In the genomic region with DNA sequence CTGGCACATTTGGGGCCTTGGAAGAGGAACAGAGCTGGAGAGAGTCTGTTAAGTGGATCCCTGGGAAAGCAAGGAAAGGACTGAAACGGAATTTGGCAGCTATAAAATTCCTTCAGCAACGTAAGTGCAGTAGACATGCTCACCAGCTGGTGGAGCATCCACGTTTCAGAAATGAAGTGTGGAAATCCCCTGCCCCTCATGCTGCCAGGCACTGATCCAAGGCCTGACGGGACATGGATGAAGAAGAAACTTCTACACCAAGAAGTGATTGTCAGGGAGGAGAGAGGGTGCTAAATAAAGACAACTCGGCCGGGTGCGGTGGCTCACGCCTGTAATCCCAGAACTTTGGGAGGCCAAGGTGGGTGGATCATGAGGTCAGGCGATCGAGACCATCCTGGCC, we compare ENCODE assay signal across 12 cellular contexts.
A peak's percentile ranks its signal among the peaks of the same experiment; 100 is the strongest.
DNase-seq lines count a peak whose midpoint lies in the region; ATAC-seq and TF ChIP-seq lines count a peak whose summit lies in the region.
"Had no signal": no experiment of that assay in that cellular context is flagged by ENCODE, and none has a peak within 500 bp of the region (broad histone marks: within the 10 kb centered on the region; RNA-seq: fewer than 3 reads in every experiment).

No MANE protein-coding gene starts in this region.

- ATAC-seq in SK-N-SH treated with all-trans-retinoic acid at 6 μM for 48 hours = no peak
- peak; percentile 10 for ATAC-seq in upper lobe of right lung
- no peak for ATAC-seq in HG03342 (IDR thresholded peaks at IDR 0.05; ENCODE audit: unreplicated experiment)
- no peak for ATAC-seq in GM21360 (IDR thresholded peaks at IDR 0.05; ENCODE audit: unreplicated experiment)
- ATAC-seq: lower lobe of right lung had no signal

- TF ChIP-seq CTCF in SK-N-SH (IDR thresholded peaks at IDR 0.05) = no peak
- TF ChIP-seq CTCF in epithelial cell of esophagus (IDR thresholded peaks at IDR 0.05; ENCODE audit: insufficient read depth, low read depth, low read length, missing control alignments) = peak; percentile 34
- peak; percentile 21 for TF ChIP-seq CTCF in upper lobe of right lung (IDR thresholded peaks at IDR 0.05)

- no peaks in the 10 kb centered on the region for H4K20me1 ChIP-seq in SK-N-SH (ENCODE audit: insufficient read depth)

- DNase-seq in SK-N-SH = no peak
- peak; percentile 34 for DNase-seq in epithelial cell of esophagus (ENCODE audit: low read depth)
- DNase-seq in kidney tubule cell (ENCODE audit: low spot score) = peak; percentile 56
- DNase-seq in upper lobe of right lung = no peak
- DNase-seq in retina = no peak
- DNase-seq: amygdala, KG1, lower lobe of right lung had no signal

- intact Hi-C loops in upper lobe of right lung (cut with DNase I) = no loop called here

- no peak overlapping the region for H3K9ac ChIP-seq in SK-N-SH

- H3F3A ChIP-seq in SK-N-SH (replicated peaks; ENCODE audit: insufficient read depth) = no peaks in the 10 kb centered on the region

- 0 out of 2 replicates have a peak, but pooled peaks have one; percentile 6 for TF ChIP-seq RAD21 in SK-N-SH (IDR thresholded peaks at IDR 0.05; ENCODE audit: low read length)

- no peak overlapping the region for H2AFZ ChIP-seq in SK-N-SH (ENCODE audit: low read depth)

- H3K36me3 ChIP-seq in SK-N-SH (replicated peaks in 1 of 2; ENCODE audit: control insufficient read depth in 1 of 2, insufficient read depth in 2 of 2, low read length in 1 of 2) (no peaks in the 10 kb centered on the region), upper lobe of right lung (no peaks in the 10 kb centered on the region)
- H3K36me3 ChIP-seq: lower lobe of right lung had no signal

- H3K4me3 ChIP-seq in SK-N-SH (ENCODE audit: low read depth in 2 of 2, low read length in 1 of 2) (no peak overlapping the region), epithelial cell of esophagus (ENCODE audit: low read length) (no peak overlapping the region), upper lobe of right lung (no peak overlapping the region)
- H3K4me3 ChIP-seq: lower lobe of right lung had no signal

- H3K79me2 ChIP-seq in SK-N-SH (ENCODE audit: insufficient read depth) = no peaks in the 10 kb centered on the region

- TF ChIP-seq EP300 in SK-N-SH (IDR thresholded peaks at IDR 0.05; ENCODE audit: borderline replicate concordance in 1 of 2, low read depth in 1 of 2, low read length in 1 of 2) = no peak

- POLR2A ChIA-PET in SK-N-SH (lab: Yijun Ruan, JAX) = no interaction called here

- H3K9me3 ChIP-seq in SK-N-SH = no peaks in the 10 kb centered on the region
- no peaks in the 10 kb centered on the region for H3K9me3 ChIP-seq in upper lobe of right lung
- H3K9me3 ChIP-seq: lower lobe of right lung had no signal

- 64% methylated on average over 10 of the region's 10 CpGs for WGBS in SK-N-SH (ENCODE audit: low lambda C conversion rate)

- H3K27ac ChIP-seq in SK-N-SH (ENCODE audit: low read depth in 2 of 2, low read length in 1 of 2) = no peak overlapping the region
- no peak overlapping the region for H3K27ac ChIP-seq in upper lobe of right lung
- H3K27ac ChIP-seq: lower lobe of right lung, RWPE1 had no signal

- CTCF ChIA-PET in SK-N-SH (lab: Yijun Ruan, JAX) = interaction anchor here (0.8 to 2.6 kb wide), 8 partner anchors 10 to 210 kb away, joined by 3 to 10 read pairs (median 4); a partner anchor contains a TSS

- H3K27me3 ChIP-seq in SK-N-SH (ENCODE audit: insufficient read depth) = peaks cover 10% of the 10 kb centered on the region; the same call in 1 of the 2 replicates
- no peaks in the 10 kb centered on the region for H3K27me3 ChIP-seq in upper lobe of right lung

- no peak overlapping the region for H3K4me2 ChIP-seq in SK-N-SH

- H3K4me1 ChIP-seq in SK-N-SH (ENCODE audit: control insufficient read depth in 1 of 2, insufficient read depth in 2 of 2, low read depth in 1 of 2, low read length in 1 of 2) (peaks cover 0 to 15% of the 10 kb centered on the region in 2 experiments; a peak in 2 of 4 replicates), upper lobe of right lung (no peaks in the 10 kb centered on the region)
- H3K4me1 ChIP-seq: lower lobe of right lung had no signal

- H3K9me2 ChIP-seq in SK-N-SH = no peaks in the 10 kb centered on the region

TF ChIP-seq in SK-N-SH, 30 proteins besides CTCF, POLR2A, EP300 and RAD21:
- TF ChIP-seq YY1 (IDR thresholded peaks at IDR 0.05; ENCODE audit: low read depth) = no peak

TF ChIP-seq in SK-N-SH treated with all-trans-retinoic acid at 6 μM for 48 hours, 23 proteins besides CTCF, POLR2A, EP300 and RAD21:
- TF ChIP-seq GLIS3 (CRISPR knock-in tag; IDR thresholded peaks at IDR 0.05) = no peak
- no peak for TF ChIP-seq ZFP3 (CRISPR knock-in tag; IDR thresholded peaks at IDR 0.05)
- TF ChIP-seq ISL1 (CRISPR knock-in tag; IDR thresholded peaks at IDR 0.05) = no peak
- no peak for TF ChIP-seq ARNTL (CRISPR knock-in tag; IDR thresholded peaks at IDR 0.05; ENCODE audit: borderline replicate concordance, low read depth)

Comparison
In these comparisons a context has a peak if more than half of its experiments do, and no peak if none do; other contexts are left out.
1. DNase-seq: peak in epithelial cell of esophagus (single experiment) and kidney tubule cell (single experiment); none in SK-N-SH (single experiment), upper lobe of right lung (single experiment) and retina (single experiment).